In the genomic region with DNA sequence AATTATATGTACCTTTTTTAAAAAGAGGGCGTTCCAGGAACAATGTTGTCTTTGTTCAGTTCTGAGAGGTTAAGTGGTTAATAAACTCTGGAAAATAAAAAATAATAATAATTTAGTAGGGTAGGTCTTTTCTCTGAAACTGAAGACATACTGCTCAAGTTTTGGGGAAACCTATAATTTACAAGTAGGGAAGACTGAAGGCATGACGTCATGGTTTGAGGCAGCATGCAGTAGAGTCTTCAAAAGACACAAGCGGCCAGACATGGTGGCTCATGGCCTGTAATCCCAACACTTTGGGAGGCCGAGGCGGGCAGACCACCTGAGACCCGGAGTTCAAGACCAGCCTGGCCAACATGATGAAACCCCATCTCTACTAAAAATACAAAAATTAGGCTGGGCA, we compare ENCODE assay signal across 35 cellular contexts.
"Had no signal": no experiment of that assay in that cellular context is flagged by ENCODE, and none has a peak within 500 bp of the region (broad histone marks: within the 10 kb centered on the region; RNA-seq: fewer than 3 reads in every experiment).

No MANE protein-coding gene starts in this region.

- H3K4me3 ChIP-seq: MG63 had no signal

- DNase-seq: Karpas-422, Kasumi-1, MG63, MM.1S, MV-4-11, NCI-H1048, NCI-H1092, NCI-H1092 treated with DMSO at 0.1 percent for 48 hours, NCI-H1105, NCI-H1105 treated with DMSO at 0.1 percent for 48 hours, NCI-H1417, NCI-H1417 treated with DMSO at 0.1 percent for 48 hours, NCI-H1436, NCI-H1436 treated with DMSO at 0.1 percent for 48 hours, NCI-H146, NCI-H1694, NCI-H1694 treated with DMSO at 0.1 percent for 48 hours, NCI-H187, NCI-H187 treated with DMSO at 0.1 percent for 48 hours, NCI-H1930, NCI-H2029, NCI-H2029 treated with DMSO at 0.1 percent for 48 hours, NCI-H2081, NCI-H2081 treated with DMSO at 0.1 percent for 48 hours, NCI-H2107, NCI-H2171, NCI-H2171 treated with DMSO at 0.1 percent for 48 hours, NCI-H2227 treated with DMSO at 0.1 percent for 48 hours, NCI-H226, NCI-H345, NCI-H446, NCI-H446 treated with DMSO at 0.1 percent for 48 hours, NCI-H510A, NCI-H510A treated with DMSO at 0.1 percent for 48 hours, NCI-H524 had no signal

- H3K9me3 ChIP-seq: MG63 had no signal

- H3K27me3 ChIP-seq: MG63 had no signal
